9 cellular contexts compared by ENCODE assay signal in the genomic region with DNA sequence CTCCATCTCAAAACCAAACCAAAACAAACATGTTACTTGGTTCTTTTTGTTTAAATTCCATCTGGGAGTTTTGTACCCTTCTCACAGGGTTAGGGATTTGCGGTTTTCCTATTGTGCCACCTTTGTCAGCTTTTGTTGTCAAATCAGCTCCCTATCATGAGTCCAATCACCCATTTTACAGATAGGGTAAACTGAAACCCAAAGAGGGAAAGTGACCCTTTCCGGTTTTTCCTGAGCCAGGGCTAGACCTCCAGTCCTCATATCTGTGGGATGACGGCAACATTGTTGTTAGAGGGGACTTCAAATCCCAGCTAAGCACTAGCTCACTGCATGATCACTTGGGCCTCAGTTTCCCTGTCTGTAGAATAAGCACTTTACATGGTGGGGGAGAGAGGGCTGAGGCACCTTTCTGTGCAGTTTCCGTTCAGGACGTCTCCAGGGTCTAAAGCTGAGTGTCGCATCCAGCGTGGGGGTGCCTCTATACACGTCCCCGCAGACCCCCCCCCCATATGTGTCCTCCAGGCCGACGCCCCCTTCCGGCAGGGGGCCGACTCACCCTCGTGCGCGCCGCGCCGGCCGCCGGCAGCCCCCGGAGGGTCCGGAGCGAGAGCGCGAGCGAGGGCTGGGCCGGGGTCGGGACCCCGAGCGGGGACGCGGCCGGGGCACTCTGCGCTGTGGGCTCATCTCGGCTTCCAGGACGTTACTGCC. TPM values are rescaled to one million over a fixed set of nuclear protein-coding genes. Genes with fewer than 3 reads are reported as not detected.
DNase-seq lines count a peak whose midpoint lies in the region; ATAC-seq and TF ChIP-seq lines count a peak whose summit lies in the region.
"Had no signal": no experiment of that assay in that cellular context is flagged by ENCODE, and none has a peak within 500 bp of the region (broad histone marks: within the 10 kb centered on the region; RNA-seq: fewer than 3 reads in every experiment).

No MANE protein-coding gene starts in this region.

- peaks cover 25% of the 10 kb centered on the region for H3K4me1 Mint-ChIP-seq in activated CD4-positive, alpha-beta T cell treated with anti-CD3 and anti-CD28 coated beads, Interleukin-2, amount 10 ng/mL, durations not matched to agents 7 days and 5 days
- H3K4me1 Mint-ChIP-seq in activated naive CD8-positive, alpha-beta T cell (ENCODE audit: low read depth) = peaks cover 15% of the 10 kb centered on the region

- ATAC-seq in thoracic aorta (ENCODE audit: insufficient number of reproducible peaks, low FRiP score, low read depth) = no peak
- no peak for ATAC-seq in HG02884 (IDR thresholded peaks at IDR 0.05; ENCODE audit: unreplicated experiment)

- no peaks in the 10 kb centered on the region for H3K27me3 ChIP-seq in thoracic aorta (replicated peaks; ENCODE audit: insufficient read depth)

- H3K9me3 Mint-ChIP-seq in activated CD4-positive, alpha-beta T cell treated with anti-CD3 and anti-CD28 coated beads, Interleukin-2, amount 10 ng/mL, durations not matched to agents 7 days and 5 days = peaks cover 3% of the 10 kb centered on the region
- H3K9me3 Mint-ChIP-seq in activated naive CD8-positive, alpha-beta T cell (ENCODE audit: low read depth) = peaks cover 3% of the 10 kb centered on the region

- peak overlapping the region; percentile 78 for H3K4me3 ChIP-seq in iPS-18c (ENCODE audit: insufficient read depth, low read depth, low read length)
- peak overlapping the region; percentile 83 for H3K4me3 ChIP-seq in thoracic aorta

- TF ChIP-seq CTCF in thoracic aorta (IDR thresholded peaks at IDR 0.05) = no peak

- CTCF ChIA-PET in activated CD4-positive, alpha-beta T cell treated with anti-CD3 and anti-CD28 coated beads, Interleukin-2, amount 10 ng/mL, durations not matched to agents 7 days and 5 days (lab: Charles Lee) = interaction anchor here (0.6 to 1.5 kb wide), 7 partner anchors 16 to 609 kb away, joined by 3 to 5 read pairs (median 3); partner anchors contain the start of gene MRPL34

- H3K4me3 Mint-ChIP-seq in activated CD4-positive, alpha-beta T cell treated with anti-CD3 and anti-CD28 coated beads, Interleukin-2, amount 10 ng/mL, durations not matched to agents 7 days and 5 days = peak overlapping the region; percentile 85
- peak overlapping the region; percentile 91 for H3K4me3 Mint-ChIP-seq in activated naive CD8-positive, alpha-beta T cell

- H3K36me3 Mint-ChIP-seq in activated CD4-positive, alpha-beta T cell treated with anti-CD3 and anti-CD28 coated beads, Interleukin-2, amount 10 ng/mL, durations not matched to agents 7 days and 5 days (ENCODE audit: low read depth) = peaks cover 5% of the 10 kb centered on the region
- H3K36me3 Mint-ChIP-seq in activated naive CD8-positive, alpha-beta T cell = no peaks in the 10 kb centered on the region

- H3K27ac ChIP-seq in thoracic aorta = no peak overlapping the region

- no peaks in the 10 kb centered on the region for H3K9me3 ChIP-seq in iPS-18c (ENCODE audit: control insufficient read depth, insufficient read depth, low read length)
- H3K9me3 ChIP-seq in thoracic aorta = no peaks in the 10 kb centered on the region

- peaks cover 22% of the 10 kb centered on the region for H3K27me3 Mint-ChIP-seq in activated CD4-positive, alpha-beta T cell treated with anti-CD3 and anti-CD28 coated beads, Interleukin-2, amount 10 ng/mL, durations not matched to agents 7 days and 5 days
- no peaks in the 10 kb centered on the region for H3K27me3 Mint-ChIP-seq in activated naive CD8-positive, alpha-beta T cell

- POLR2A ChIA-PET in activated CD4-positive, alpha-beta T cell treated with anti-CD3 and anti-CD28 coated beads, Interleukin-2, amount 10 ng/mL, durations not matched to agents 7 days and 5 days (lab: Charles Lee) = no interaction called here

- DNase-seq in activated CD4-positive, alpha-beta T cell treated with anti-CD3 and anti-CD28 coated beads, Interleukin-2, amount 10 ng/mL, durations not matched to agents 7 days and 5 days = no peak
- no peak for DNase-seq in activated CD4-positive, alpha-beta T cell treated with anti-CD3 and anti-CD28 coated beads, Interleukin-2, amount 50 U/mL, for 48 hours
- no peak for DNase-seq in thoracic aorta (ENCODE audit: low spot score)
- DNase-seq in GOT3 (lab: John Stamatoyannopoulos, UW) = no peak
- DNase-seq in COR-L47 (lab: John Stamatoyannopoulos, UW) = no peak

- no peaks in the 10 kb centered on the region for H3K36me3 ChIP-seq in thoracic aorta

- H3K27ac Mint-ChIP-seq in activated CD4-positive, alpha-beta T cell treated with anti-CD3 and anti-CD28 coated beads, Interleukin-2, amount 10 ng/mL, durations not matched to agents 7 days and 5 days = no peak overlapping the region
- H3K27ac Mint-ChIP-seq in activated naive CD8-positive, alpha-beta T cell = no peak overlapping the region

- peaks cover 3 to 18% of the 10 kb centered on the region in 2 donors for H3K4me1 ChIP-seq in thoracic aorta (ENCODE audit: control insufficient read depth in 1 of 2, low read depth in 2 of 2)

RNA-seq across cellular contexts. Expression of gene CCDC194, which starts 3.9 kb away (rescaled TPM):
- total RNA-seq in activated CD4-positive, alpha-beta T cell treated with anti-CD3 and anti-CD28 coated beads, Interleukin-2, amount 10 ng/mL, durations not matched to agents 7 days and 5 days = 1 to 10 TPM; 3.7 to 4.2 TPM
- not detected for total RNA-seq in thoracic aorta
- total RNA-seq: myocyte had no signal

RNA-seq across cellular contexts. Expression of gene PLVAP, which starts 13.0 kb away (rescaled TPM):
- not detected for total RNA-seq in activated CD4-positive, alpha-beta T cell treated with anti-CD3 and anti-CD28 coated beads, Interleukin-2, amount 10 ng/mL, durations not matched to agents 7 days and 5 days
- 100 to 1,000 TPM; 120 to 126 TPM for total RNA-seq in thoracic aorta

RNA-seq across cellular contexts. Expression of gene BST2, which starts 15.3 kb away (rescaled TPM):
- 100 to 1,000 TPM; 192 to 198 TPM for total RNA-seq in activated CD4-positive, alpha-beta T cell treated with anti-CD3 and anti-CD28 coated beads, Interleukin-2, amount 10 ng/mL, durations not matched to agents 7 days and 5 days
- total RNA-seq in thoracic aorta = 100 to 1,000 TPM; 113 to 144 TPM

RNA-seq across cellular contexts. Expression of gene MVB12A, which starts 29.7 kb away (rescaled TPM):
- 10 to 100 TPM; 33.5 to 44.5 TPM for total RNA-seq in activated CD4-positive, alpha-beta T cell treated with anti-CD3 and anti-CD28 coated beads, Interleukin-2, amount 10 ng/mL, durations not matched to agents 7 days and 5 days
- total RNA-seq in thoracic aorta = 100 to 1,000 TPM in 1 of 2 donors, 10 to 100 TPM in 1; 25.3 to 103 TPM

RNA-seq across cellular contexts. Expression of gene GTPBP3, which starts 52.8 kb away (rescaled TPM):
- total RNA-seq in activated CD4-positive, alpha-beta T cell treated with anti-CD3 and anti-CD28 coated beads, Interleukin-2, amount 10 ng/mL, durations not matched to agents 7 days and 5 days = 10 to 100 TPM; 30.9 to 41.3 TPM
- 10 to 100 TPM; 20.7 to 72.5 TPM for total RNA-seq in thoracic aorta

Comparison
In these comparisons a context has a peak if more than half of its experiments do, and no peak if none do; other contexts are left out.
1. RNA of gene PLVAP, which starts 13.0 kb away (total RNA-seq): 120 to 126 TPM in thoracic aorta; not detected in activated CD4-positive, alpha-beta T cell treated with anti-CD3 and anti-CD28 coated beads, Interleukin-2, amount 10 ng/mL, durations not matched to agents 7 days and 5 days; every median in the first group is over 100 times any median in the second.